ENCODE assay signal across 8 cellular contexts in the genomic region with DNA sequence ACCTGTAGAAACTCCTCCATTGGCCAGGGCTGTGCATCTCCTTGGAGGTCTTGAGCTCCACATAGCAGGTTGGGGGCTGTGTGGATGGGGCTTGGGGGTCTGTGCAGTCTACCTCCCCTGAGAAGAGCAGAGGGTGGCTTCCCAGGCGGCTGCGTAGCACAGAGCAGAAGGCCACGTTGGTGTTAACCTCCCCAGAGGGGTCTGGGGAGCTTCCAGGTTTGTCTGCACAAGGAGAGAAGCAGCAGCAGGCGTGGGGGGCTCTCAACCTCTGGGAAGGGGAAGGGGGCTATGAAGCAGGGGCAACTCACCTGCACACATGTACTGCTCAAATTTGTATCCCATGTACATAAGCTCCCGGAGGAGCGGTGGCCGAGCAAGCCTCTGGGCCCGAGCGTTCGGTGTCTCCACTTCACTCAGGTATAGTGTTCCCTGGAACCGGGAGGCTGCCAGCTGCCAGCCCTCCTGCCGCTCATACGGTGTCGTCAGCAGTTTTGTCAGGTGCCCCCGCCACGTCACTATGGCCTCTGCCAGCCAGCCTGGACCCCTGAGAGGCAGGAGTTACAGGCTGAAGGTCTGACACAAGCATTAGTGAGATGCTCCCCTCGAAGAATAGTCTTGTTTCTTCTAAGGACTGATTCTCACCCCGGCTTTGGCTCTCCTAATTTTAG. TPM values are rescaled to one million over a fixed set of nuclear protein-coding genes. Genes with fewer than 3 reads are reported as not detected.
DNase-seq lines count a peak whose midpoint lies in the region; ATAC-seq and TF ChIP-seq lines count a peak whose summit lies in the region.

No MANE protein-coding gene starts in this region.

- CTCF ChIA-PET in AG04449 (lab: Yijun Ruan, JAX): interaction anchor here (0.8 to 2.3 kb wide), 6 partner anchors 7 to 225 kb away, joined by 3 to 15 read pairs (median 6); a partner anchor contains a TSS
- CTCF ChIA-PET in activated CD4-positive, alpha-beta memory T cell treated with anti-CD3 and anti-CD28 coated beads for 36 hours (lab: Charles Lee): interaction anchor here (1.1 to 1.8 kb wide), 3 partner anchors 12 to 18 kb away, joined by 3 to 7 read pairs (median 5); a partner anchor contains a TSS

- intact Hi-C loops in activated CD4-positive, alpha-beta memory T cell treated with anti-CD3 and anti-CD28 coated beads for 36 hours (cut with micrococcal nuclease): loop anchor here (10.0 kb wide), 3 partner anchors 204 to 1004 kb away; a partner anchor contains a TSS

- no peak for DNase-seq in AG04449 (ENCODE audit: low read depth, low spot score)
- DNase-seq in HFFc6: no peak
- no peak for DNase-seq in activated CD4-positive, alpha-beta memory T cell treated with anti-CD3 and anti-CD28 coated beads for 36 hours

- H3K4me3 ChIP-seq in AG04449 (ENCODE audit: low read depth, low read length) (peak overlapping the region; percentile 98), iPS-18c (ENCODE audit: insufficient read depth, low read depth, low read length) (peak overlapping the region; percentile 92; the same call in 1 of the 2 replicates)

- POLR2A ChIA-PET in AG04449 (lab: Yijun Ruan, JAX): interaction anchor here (1.8 to 2.1 kb wide), 3 partner anchors 9 to 158 kb away, joined by 5 to 16 read pairs (median 5); a partner anchor contains a TSS
- POLR2A ChIA-PET in activated CD4-positive, alpha-beta memory T cell treated with anti-CD3 and anti-CD28 coated beads for 36 hours (lab: Charles Lee): interaction anchor here (0.7 to 4.2 kb wide), 5 partner anchors 8 to 350 kb away, joined by 3 to 39 read pairs (median 5); a partner anchor contains a TSS

- H3K9me3 ChIP-seq in iPS-18c (ENCODE audit: control insufficient read depth, insufficient read depth, low read length): no peaks in the 10 kb centered on the region

- TF ChIP-seq CTCF in AG04449 (IDR thresholded peaks at IDR 0.05; ENCODE audit: insufficient read depth, low read length, missing control alignments) (no peak), HFFc6 (IDR thresholded peaks at IDR 0.05) (no peak)

- peaks cover 20% of the 10 kb centered on the region for H3K27me3 Mint-ChIP-seq in HFFc6 (ENCODE audit: insufficient read depth)
- H3K27me3 Mint-ChIP-seq in activated CD4-positive, alpha-beta memory T cell treated with anti-CD3 and anti-CD28 coated beads for 36 hours: no peaks in the 10 kb centered on the region

- peaks cover 37% of the 10 kb centered on the region for H3K4me1 Mint-ChIP-seq in HFFc6 (ENCODE audit: low read depth)
- peaks cover 39% of the 10 kb centered on the region for H3K4me1 Mint-ChIP-seq in activated CD4-positive, alpha-beta memory T cell treated with anti-CD3 and anti-CD28 coated beads for 36 hours (ENCODE audit: low read depth)

- ATAC-seq in HG03439 (IDR thresholded peaks at IDR 0.05; ENCODE audit: unreplicated experiment) (no peak), HG03457 (IDR thresholded peaks at IDR 0.05; ENCODE audit: unreplicated experiment) (no peak), GM19023 (IDR thresholded peaks at IDR 0.05; ENCODE audit: unreplicated experiment) (no peak)

- peak overlapping the region; percentile 96 for H3K27ac Mint-ChIP-seq in HFFc6
- peak overlapping the region; percentile 100 for H3K27ac Mint-ChIP-seq in activated CD4-positive, alpha-beta memory T cell treated with anti-CD3 and anti-CD28 coated beads for 36 hours

- peak overlapping the region; percentile 92 for H3K4me3 Mint-ChIP-seq in HFFc6
- H3K4me3 Mint-ChIP-seq in activated CD4-positive, alpha-beta memory T cell treated with anti-CD3 and anti-CD28 coated beads for 36 hours: peak overlapping the region; percentile 95

- H3K36me3 Mint-ChIP-seq in HFFc6 (ENCODE audit: low read depth): peaks cover 33% of the 10 kb centered on the region
- H3K36me3 Mint-ChIP-seq in activated CD4-positive, alpha-beta memory T cell treated with anti-CD3 and anti-CD28 coated beads for 36 hours: peaks cover 29% of the 10 kb centered on the region

- peak overlapping the region; percentile 84 for H3K27ac ChIP-seq in temporal lobe (ENCODE audit: low read depth, low read length)

- H3K9me3 Mint-ChIP-seq in HFFc6: peaks cover 3% of the 10 kb centered on the region; the same call in 1 of the 2 replicates
- H3K9me3 Mint-ChIP-seq in activated CD4-positive, alpha-beta memory T cell treated with anti-CD3 and anti-CD28 coated beads for 36 hours: no peaks in the 10 kb centered on the region

RNA-seq across cellular contexts. Expression of a gene that starts 1.2 kb away (rescaled TPM):
- total RNA-seq in HFFc6 (2021; fragmentation: NEBNext Ultra II Directional; extraction: Animal tissue kit (Norgen Biotek cat#: 25700)): 10 to 100 TPM; 14.1 to 20.5 (median 16.5) TPM
- 10 to 100 TPM; 10.8 to 12.3 TPM for total RNA-seq in activated CD4-positive, alpha-beta memory T cell treated with anti-CD3 and anti-CD28 coated beads for 36 hours
- 7.1 TPM for total RNA-seq in temporal lobe

RNA-seq across cellular contexts. Expression of a gene that starts 11.1 kb away (rescaled TPM):
- 1 to 10 TPM; 1.2 to 3.2 (median 2.0) TPM for total RNA-seq in HFFc6 (2021; fragmentation: NEBNext Ultra II Directional; extraction: Animal tissue kit (Norgen Biotek cat#: 25700))
- 1 to 10 TPM; 4.5 to 4.8 TPM for total RNA-seq in activated CD4-positive, alpha-beta memory T cell treated with anti-CD3 and anti-CD28 coated beads for 36 hours
- 14.5 TPM for total RNA-seq in temporal lobe

RNA-seq across cellular contexts. Expression of a gene that starts 11.8 kb away (rescaled TPM):
- total RNA-seq in HFFc6 (2021; fragmentation: NEBNext Ultra II Directional; extraction: Animal tissue kit (Norgen Biotek cat#: 25700)): 10 to 100 TPM; 74.0 to 83.3 (median 77.8) TPM
- total RNA-seq in activated CD4-positive, alpha-beta memory T cell treated with anti-CD3 and anti-CD28 coated beads for 36 hours: 100 to 1,000 TPM in 1 of 2 experiments, 10 to 100 TPM in 1; 95.7 to 101 TPM
- 18.7 TPM for total RNA-seq in temporal lobe

RNA-seq across cellular contexts. Expression of a gene that starts 12.0 kb away (rescaled TPM):
- 10 to 100 TPM; 63.4 to 87.0 (median 78.7) TPM for total RNA-seq in HFFc6 (2021; fragmentation: NEBNext Ultra II Directional; extraction: Animal tissue kit (Norgen Biotek cat#: 25700))
- 10 to 100 TPM; 87.1 to 89.0 TPM for total RNA-seq in activated CD4-positive, alpha-beta memory T cell treated with anti-CD3 and anti-CD28 coated beads for 36 hours
- 34.7 TPM for total RNA-seq in temporal lobe

RNA-seq across cellular contexts. Expression of a gene that starts 24.8 kb away (rescaled TPM):
- 1 to 10 TPM in 2 of 6 experiments, under 1 TPM in 3, not detected in 1; 0.33 to 1.3 (median 0.81) TPM for total RNA-seq in HFFc6 (2021; fragmentation: NEBNext Ultra II Directional; extraction: Animal tissue kit (Norgen Biotek cat#: 25700))
- under 1 TPM; 0.76 to 0.82 TPM for total RNA-seq in activated CD4-positive, alpha-beta memory T cell treated with anti-CD3 and anti-CD28 coated beads for 36 hours
- 0.49 TPM for total RNA-seq in temporal lobe
